ENCODE assay signal across 8 cellular contexts in the genomic region with DNA sequence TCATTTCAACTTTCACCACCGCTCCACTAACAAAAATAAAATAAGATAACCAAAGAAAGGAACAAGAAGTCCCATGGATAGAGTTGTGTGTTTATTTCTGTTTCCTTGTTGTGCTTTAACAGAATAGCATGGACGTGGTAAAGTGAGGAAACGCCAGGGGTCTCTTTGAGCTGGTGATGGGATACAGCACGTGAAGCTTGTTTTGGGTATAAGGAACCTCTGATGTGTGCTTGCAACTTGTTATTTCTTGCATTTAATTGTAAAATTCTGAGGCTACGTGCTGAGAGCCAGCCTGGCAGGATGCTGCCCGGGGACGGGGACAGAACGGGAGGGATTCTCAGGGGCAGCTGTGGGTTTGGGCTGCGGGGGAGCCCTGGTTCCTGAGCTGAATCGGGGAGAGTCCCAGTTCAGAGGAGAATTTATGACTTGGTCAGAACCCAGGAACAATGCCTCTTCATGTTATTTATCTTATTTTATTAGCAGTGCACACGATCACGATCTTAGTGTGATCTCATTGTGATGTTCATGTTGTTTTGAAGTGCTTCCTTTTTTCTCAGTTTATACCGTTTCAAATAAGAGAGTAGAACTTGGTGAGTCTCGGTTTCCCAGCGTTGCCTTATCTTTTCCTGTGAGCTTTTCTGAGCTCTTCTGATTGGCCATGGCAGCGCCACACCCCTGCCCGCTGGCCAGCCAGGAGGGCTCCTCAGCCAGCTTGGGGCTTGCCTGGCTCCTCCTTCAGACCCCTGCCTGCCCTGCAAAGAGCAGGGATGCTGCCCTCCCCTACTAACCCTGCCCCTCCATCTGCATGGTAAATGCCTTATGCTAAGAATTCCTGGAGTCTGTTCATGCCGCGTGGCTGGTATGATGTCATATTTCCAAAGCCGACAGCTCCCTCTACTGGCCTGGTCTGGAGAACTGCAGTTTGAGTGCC.
DNase-seq lines count a peak whose midpoint lies in the region; ATAC-seq and TF ChIP-seq lines count a peak whose summit lies in the region.

No MANE protein-coding gene starts in this region.

- H3F3A ChIP-seq in DOHH2 (ENCODE audit: control insufficient read depth, insufficient read depth) = peaks cover 10% of the 10 kb centered on the region

- peaks cover 5% of the 10 kb centered on the region; the same call in 1 of the 2 replicates for H3K27me3 ChIP-seq in DOHH2 (ENCODE audit: control insufficient read depth, low read length)
- H3K27me3 ChIP-seq in Peyer's patch = no peaks in the 10 kb centered on the region

- no peaks in the 10 kb centered on the region for H4K20me1 ChIP-seq in DOHH2 (ENCODE audit: control insufficient read depth, insufficient read depth, low read depth, low read length)

- H3K9me3 Mint-ChIP-seq in naive B cell = no peaks in the 10 kb centered on the region
- peaks cover 5% of the 10 kb centered on the region for H3K9me3 Mint-ChIP-seq in stimulated activated effector memory CD8-positive, alpha-beta T cell treated with anti-CD3 and anti-CD28 coated beads, Interleukin-12 subunit alpha, Interleukin-12 subunit beta, amount 100 ng/mL, for 72 hours

- H3K27ac ChIP-seq in DOHH2 (ENCODE audit: low read depth, low read length) = no peak overlapping the region
- peak overlapping the region; percentile 7 to 68 (median 25) for H3K27ac ChIP-seq in Peyer's patch

- no peak for TF ChIP-seq POLR2A in Peyer's patch (IDR thresholded peaks at IDR 0.05)

- DNase-seq in KG1 (lab: John Stamatoyannopoulos, UW) (peak; percentile 80), Peyer's patch (peak; percentile 73 to 92 (median 77)), activated T-helper 1 cell treated with Interleukin-2 at 50 U/mL for 16 hours (ENCODE audit: low read depth) (peak; percentile 59), fibroblast of gingiva (ENCODE audit: low read depth) (peak; percentile 95), naive B cell (peak; percentile 77)
- DNase-seq in stimulated activated effector memory CD8-positive, alpha-beta T cell treated with anti-CD3 and anti-CD28 coated beads, Interleukin-12 subunit alpha, Interleukin-12 subunit beta, amount 100 ng/mL, for 72 hours (ENCODE audit: low spot score in 2 of 2) = peak; percentile 64 to 86

- H3K79me2 ChIP-seq in DOHH2 (ENCODE audit: control insufficient read depth, low read length) = no peaks in the 10 kb centered on the region

- peak; percentile 48 for ATAC-seq in GM21737 (IDR thresholded peaks at IDR 0.05; ENCODE audit: unreplicated experiment)
- ATAC-seq in naive B cell (ENCODE audit: low read depth in 2 of 2) = peak; percentile 31 to 42
- ATAC-seq in stimulated activated effector memory CD8-positive, alpha-beta T cell treated with anti-CD3 and anti-CD28 coated beads, Interleukin-12 subunit alpha, Interleukin-12 subunit beta, amount 100 ng/mL, for 72 hours = peak; percentile 78

- H3K27ac Mint-ChIP-seq in naive B cell = peak overlapping the region; percentile 28 to 91 (median 84)
- peak overlapping the region; percentile 62 for H3K27ac Mint-ChIP-seq in stimulated activated effector memory CD8-positive, alpha-beta T cell treated with anti-CD3 and anti-CD28 coated beads, Interleukin-12 subunit alpha, Interleukin-12 subunit beta, amount 100 ng/mL, for 72 hours

- peak overlapping the region; percentile 90 for H3K4me2 ChIP-seq in DOHH2 (ENCODE audit: low read length)

- H3K4me3 ChIP-seq in DOHH2 (ENCODE audit: low read length) (peak overlapping the region; percentile 75), Peyer's patch (peak overlapping the region; percentile 9 to 32 (median 30))

- peak overlapping the region; percentile 67 to 92 (median 88) for H3K4me3 Mint-ChIP-seq in naive B cell
- H3K4me3 Mint-ChIP-seq in stimulated activated effector memory CD8-positive, alpha-beta T cell treated with anti-CD3 and anti-CD28 coated beads, Interleukin-12 subunit alpha, Interleukin-12 subunit beta, amount 100 ng/mL, for 72 hours = peak overlapping the region; percentile 72

- H3K9me3 ChIP-seq in DOHH2 (ENCODE audit: control insufficient read depth, insufficient read depth, low read length) (0 out of 2 replicates have a peak, but pooled peaks cover 3% of the 10 kb centered on the region), Peyer's patch (no peaks in the 10 kb centered on the region)

- peak; percentile 97 for TF ChIP-seq CTCF in DOHH2 (IDR thresholded peaks at IDR 0.05; ENCODE audit: low read depth, low read length, poor library complexity, severe bottlenecking)
- TF ChIP-seq CTCF in Peyer's patch (IDR thresholded peaks at IDR 0.05) = peak; percentile 71 to 96 (median 89)

- H3K36me3 Mint-ChIP-seq in naive B cell = peaks cover 0 to 8% of the 10 kb centered on the region in 2 donors
- peaks cover 17% of the 10 kb centered on the region for H3K36me3 Mint-ChIP-seq in stimulated activated effector memory CD8-positive, alpha-beta T cell treated with anti-CD3 and anti-CD28 coated beads, Interleukin-12 subunit alpha, Interleukin-12 subunit beta, amount 100 ng/mL, for 72 hours

- peaks cover 52 to 68% (median 55%) of the 10 kb centered on the region in 3 donors for H3K4me1 Mint-ChIP-seq in naive B cell
- H3K4me1 Mint-ChIP-seq in stimulated activated effector memory CD8-positive, alpha-beta T cell treated with anti-CD3 and anti-CD28 coated beads, Interleukin-12 subunit alpha, Interleukin-12 subunit beta, amount 100 ng/mL, for 72 hours = peaks cover 52% of the 10 kb centered on the region

- no peaks in the 10 kb centered on the region for H3K27me3 Mint-ChIP-seq in naive B cell

- H3K36me3 ChIP-seq in DOHH2 (ENCODE audit: control insufficient read depth, low read length) = no peaks in the 10 kb centered on the region
- H3K36me3 ChIP-seq in Peyer's patch = no peaks in the 10 kb centered on the region

- H3K4me1 ChIP-seq in DOHH2 (ENCODE audit: control insufficient read depth, low read length) (peaks cover 47% of the 10 kb centered on the region), Peyer's patch (peaks cover 0 to 8% (median 3%) of the 10 kb centered on the region in 4 donors)

- no peaks in the 10 kb centered on the region for H3K9me2 ChIP-seq in DOHH2 (replicated peaks; ENCODE audit: control insufficient read depth, low read length)
